ENCODE assay signal across 8 cellular contexts in genomic region chrX:153400146-153401132, GRCh38. TPM values are rescaled to one million over a fixed set of nuclear protein-coding genes. Genes with fewer than 3 reads are reported as not detected.
A peak's percentile ranks its signal among the peaks of the same experiment; 100 is the strongest.
DNase-seq lines count a peak whose midpoint lies in the region; ATAC-seq and TF ChIP-seq lines count a peak whose summit lies in the region.

No MANE protein-coding gene starts in this region.

- TF ChIP-seq POLR2A in heart left ventricle (IDR thresholded peaks at IDR 0.05): no peak

- no peaks in the 10 kb centered on the region for H3K9me3 ChIP-seq in heart left ventricle

- intact Hi-C loops in heart left ventricle (cut with DNase I): no loop called here

- peak; percentile 91 for TF ChIP-seq CTCF in 22Rv1 (IDR thresholded peaks at IDR 0.05)
- peak; percentile 29 to 65 (median 44) for TF ChIP-seq CTCF in heart left ventricle (IDR thresholded peaks at IDR 0.05)

- H3K36me3 ChIP-seq in heart left ventricle: no peaks in the 10 kb centered on the region

- no peak overlapping the region for H3K4me3 ChIP-seq in heart left ventricle

- H3K4me1 ChIP-seq in heart left ventricle: no peaks in the 10 kb centered on the region

- H3K27ac ChIP-seq in 22Rv1 (no peak overlapping the region), heart left ventricle (no peak overlapping the region)

- DNase-seq in NOMO-1 (lab: John Stamatoyannopoulos, UW; ENCODE audit: unreplicated experiment in 2 of 2) (peak; percentile 35 to 40), activated T-cell treated with anti-CD3 and anti-CD28 coated beads for 48 hours (ENCODE audit: low read depth) (peak; percentile 56), heart left ventricle (peak in 1 of 5 donors; percentile 18)
- peak; percentile 48 for DNase-seq in stimulated activated CD4-positive, alpha-beta T cell treated with anti-CD3 and anti-CD28 coated beads, Interleukin-4, amount 100 ng/mL, for 24 hours

- WGBS in heart left ventricle, 4 donors: 73 to 80% (median 78%) methylated on average over 59 to 60 of the region's 60 CpGs

- peaks cover 0 to 13% (median 0%) of the 10 kb centered on the region in 9 donors for H3K27me3 ChIP-seq in heart left ventricle

- ATAC-seq in GM19351 (IDR thresholded peaks at IDR 0.05; ENCODE audit: unreplicated experiment) (peak; percentile 77), heart left ventricle (peak in 2 of 4 donors; percentile 40 to 63), HG03460 (IDR thresholded peaks at IDR 0.05; ENCODE audit: unreplicated experiment) (no peak), HG02938 (IDR thresholded peaks at IDR 0.05; ENCODE audit: unreplicated experiment) (no peak)

RNA-seq across cellular contexts. Expression of gene PNMA6E, which starts 0.7 kb away (rescaled TPM):
- total RNA-seq in heart left ventricle: not detected
- polyA plus RNA-seq in heart left ventricle: not detected

RNA-seq across cellular contexts. Expression of gene ZFP92, which starts 10.8 kb away (rescaled TPM):
- 1 to 10 TPM in 2 of 9 donors, under 1 TPM in 7; 0.22 to 1.5 (median 0.64) TPM for total RNA-seq in heart left ventricle
- under 1 TPM; 0.23 to 0.47 TPM for polyA plus RNA-seq in heart left ventricle

RNA-seq across cellular contexts. Expression of gene TREX2, which starts 45.4 kb away (rescaled TPM):
- under 1 TPM in 6 of 9 donors, not detected in 3; 0.22 to 0.48 (median 0.29) TPM for total RNA-seq in heart left ventricle
- under 1 TPM; 0.23 to 0.32 TPM for polyA plus RNA-seq in heart left ventricle
